ENCODE assay signal across 23 cellular contexts in the genomic region with DNA sequence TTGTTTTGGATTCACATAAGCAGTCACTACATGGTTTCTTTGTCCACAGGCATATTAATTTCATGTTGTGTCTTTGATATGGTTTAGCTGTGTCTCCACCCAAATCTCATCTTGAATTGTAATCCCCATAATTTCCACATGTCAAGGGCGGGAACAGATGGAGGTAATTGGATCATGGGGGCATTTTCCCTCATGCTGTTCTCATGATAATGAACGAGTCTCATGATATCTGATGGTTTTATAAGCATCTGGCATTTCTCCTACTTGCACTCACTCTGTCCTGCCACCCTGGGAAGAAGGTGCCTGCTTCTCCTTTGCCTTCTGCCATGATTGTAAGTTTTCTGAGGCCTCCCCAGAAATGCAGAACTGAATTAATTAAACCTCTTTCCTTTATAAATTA.
"Had no signal": no experiment of that assay in that cellular context is flagged by ENCODE, and none has a peak within 500 bp of the region (broad histone marks: within the 10 kb centered on the region; RNA-seq: fewer than 3 reads in every experiment).

No MANE protein-coding gene starts in this region.

- ATAC-seq: activated T-cell treated with anti-CD3 and anti-CD28 coated beads, Interleukin-2, amount 50 U/mL, for 4 hours; activated T-helper 17 cell treated with anti-CD3 and anti-CD28 coated beads, Interleukin-2, amount 50 U/mL, for 72 hours; effector memory CD8-positive, alpha-beta T cell; gastrocnemius medialis; left ventricle myocardium superior; mucosa of descending colon; natural killer cell treated with Interleukin-12 subunit alpha and Interleukin-12 subunit beta and Interleukin-15 and Interleukin-18, amount 100 ng/mL, for 72 hours; right lobe of liver; stimulated activated memory B cell treated with anti-CD40 and anti-IgM and Interleukin-4, amounts not matched to agents 10 μg/mL and 1 μg/mL and 100 μg/mL, for 72 hours; upper lobe of right lung had no signal

- H3K4me3 Mint-ChIP-seq: activated CD4-positive, alpha-beta memory T cell treated with anti-CD3 and anti-CD28 coated beads, Interleukin-2, amount 10 ng/mL, durations not matched to agents 7 days and 5 days; activated CD4-positive, alpha-beta T cell treated with anti-CD3 and anti-CD28 coated beads, Interleukin-2, amount 10 ng/mL, durations not matched to agents 24 days and 14 days; activated T-cell treated with anti-CD3 and anti-CD28 coated beads, Interleukin-2, amount 50 U/mL, for 4 hours; activated T-helper 17 cell treated with anti-CD3 and anti-CD28 coated beads, Interleukin-2, amount 50 U/mL, for 72 hours; effector memory CD8-positive, alpha-beta T cell; natural killer cell treated with Interleukin-12 subunit alpha and Interleukin-12 subunit beta and Interleukin-15 and Interleukin-18, amount 100 ng/mL, for 72 hours; stimulated activated memory B cell treated with anti-CD40 and anti-IgM and Interleukin-4, amounts not matched to agents 10 μg/mL and 1 μg/mL and 100 μg/mL, for 72 hours had no signal

- H3K9me3 Mint-ChIP-seq: activated CD4-positive, alpha-beta memory T cell treated with anti-CD3 and anti-CD28 coated beads, Interleukin-2, amount 10 ng/mL, durations not matched to agents 7 days and 5 days; activated CD4-positive, alpha-beta T cell treated with anti-CD3 and anti-CD28 coated beads, Interleukin-2, amount 10 ng/mL, durations not matched to agents 24 days and 14 days; stimulated activated memory B cell treated with anti-CD40 and anti-IgM and Interleukin-4, amounts not matched to agents 10 μg/mL and 1 μg/mL and 100 μg/mL, for 72 hours had no signal

- H3K27ac Mint-ChIP-seq: activated CD4-positive, alpha-beta memory T cell treated with anti-CD3 and anti-CD28 coated beads, Interleukin-2, amount 10 ng/mL, durations not matched to agents 7 days and 5 days; activated CD4-positive, alpha-beta T cell treated with anti-CD3 and anti-CD28 coated beads, Interleukin-2, amount 10 ng/mL, durations not matched to agents 24 days and 14 days; activated T-helper 17 cell treated with anti-CD3 and anti-CD28 coated beads, Interleukin-2, amount 50 U/mL, for 72 hours; effector memory CD8-positive, alpha-beta T cell; natural killer cell treated with Interleukin-12 subunit alpha and Interleukin-12 subunit beta and Interleukin-15 and Interleukin-18, amount 100 ng/mL, for 72 hours; stimulated activated memory B cell treated with anti-CD40 and anti-IgM and Interleukin-4, amounts not matched to agents 10 μg/mL and 1 μg/mL and 100 μg/mL, for 72 hours had no signal

- H3K36me3 Mint-ChIP-seq: natural killer cell treated with Interleukin-12 subunit alpha and Interleukin-12 subunit beta and Interleukin-15 and Interleukin-18, amount 100 ng/mL, for 72 hours; stimulated activated memory B cell treated with anti-CD40 and anti-IgM and Interleukin-4, amounts not matched to agents 10 μg/mL and 1 μg/mL and 100 μg/mL, for 72 hours had no signal

- DNase-seq: activated CD4-positive, alpha-beta memory T cell treated with anti-CD3 and anti-CD28 coated beads, Interleukin-2, amount 10 ng/mL, durations not matched to agents 7 days and 5 days; activated CD4-positive, alpha-beta T cell treated with anti-CD3 and anti-CD28 coated beads, Interleukin-2, amount 10 ng/mL, durations not matched to agents 24 days and 14 days; activated CD4-positive, CD25-positive, alpha-beta regulatory T cell treated with anti-CD3 and anti-CD28 coated beads, Interleukin-2, amount 50 U/mL, for 72 hours; activated gamma-delta T cell treated with Interleukin-2 at 50 U/mL for 16 hours; activated naive CD4-positive, alpha-beta T cell treated with anti-CD3 and anti-CD28 coated beads, Interleukin-2, amount 50 U/mL, for 16 hours; activated T-cell treated with anti-CD3 and anti-CD28 coated beads, Interleukin-2, amount 50 U/mL, for 4 hours; amniotic stem cell; caudate nucleus; cortex of kidney; effector memory CD8-positive, alpha-beta T cell; erythroblast; gastrocnemius medialis; islet precursor cell; left ventricle myocardium superior; mucosa of descending colon; right lobe of liver; stimulated activated CD4-positive, alpha-beta T cell treated with anti-CD3 and anti-CD28 coated beads, Interleukin-4, amount 100 ng/mL, for 1 hour; stomach; thyroid gland; upper lobe of right lung had no signal

- H3K27me3 Mint-ChIP-seq: activated CD4-positive, alpha-beta memory T cell treated with anti-CD3 and anti-CD28 coated beads, Interleukin-2, amount 10 ng/mL, durations not matched to agents 7 days and 5 days; activated CD4-positive, alpha-beta T cell treated with anti-CD3 and anti-CD28 coated beads, Interleukin-2, amount 10 ng/mL, durations not matched to agents 24 days and 14 days; activated T-helper 17 cell treated with anti-CD3 and anti-CD28 coated beads, Interleukin-2, amount 50 U/mL, for 72 hours; effector memory CD8-positive, alpha-beta T cell; natural killer cell treated with Interleukin-12 subunit alpha and Interleukin-12 subunit beta and Interleukin-15 and Interleukin-18, amount 100 ng/mL, for 72 hours; stimulated activated memory B cell treated with anti-CD40 and anti-IgM and Interleukin-4, amounts not matched to agents 10 μg/mL and 1 μg/mL and 100 μg/mL, for 72 hours had no signal

- H3K4me1 Mint-ChIP-seq: activated CD4-positive, alpha-beta memory T cell treated with anti-CD3 and anti-CD28 coated beads, Interleukin-2, amount 10 ng/mL, durations not matched to agents 7 days and 5 days; activated CD4-positive, alpha-beta T cell treated with anti-CD3 and anti-CD28 coated beads, Interleukin-2, amount 10 ng/mL, durations not matched to agents 24 days and 14 days; activated T-helper 17 cell treated with anti-CD3 and anti-CD28 coated beads, Interleukin-2, amount 50 U/mL, for 72 hours; stimulated activated memory B cell treated with anti-CD40 and anti-IgM and Interleukin-4, amounts not matched to agents 10 μg/mL and 1 μg/mL and 100 μg/mL, for 72 hours had no signal
